11 cellular contexts compared by ENCODE assay signal in genomic region chr14:99671230-99672224, GRCh38. TPM values are rescaled to one million over a fixed set of nuclear protein-coding genes. Genes with fewer than 3 reads are reported as not detected.
DNase-seq lines count a peak whose midpoint lies in the region; ATAC-seq and TF ChIP-seq lines count a peak whose summit lies in the region.
"Had no signal": no experiment of that assay in that cellular context is flagged by ENCODE, and none has a peak within 500 bp of the region (broad histone marks: within the 10 kb centered on the region; RNA-seq: fewer than 3 reads in every experiment).

No MANE protein-coding gene starts in this region.

- TF ChIP-seq CTCF in upper lobe of right lung (IDR thresholded peaks at IDR 0.05) = no peak
- no peak for TF ChIP-seq CTCF in prostate gland (IDR thresholded peaks at IDR 0.05)
- TF ChIP-seq CTCF in tibial artery (IDR thresholded peaks at IDR 0.05) = no peak

- no peak for TF ChIP-seq POLR2A in prostate gland (IDR thresholded peaks at IDR 0.05)

- peak overlapping the region in 1 of 2 donors; percentile 25 for H3K27ac ChIP-seq in mucosa of rectum (ENCODE audit: low read depth in 2 of 2, low read length in 2 of 2)
- H3K27ac ChIP-seq in upper lobe of right lung = no peak overlapping the region
- H3K27ac ChIP-seq in prostate gland = no peak overlapping the region
- H3K27ac ChIP-seq in tibial artery = no peak overlapping the region
- H3K27ac ChIP-seq: 22Rv1 had no signal

- no peak overlapping the region for H3K9ac ChIP-seq in mucosa of rectum (ENCODE audit: low read depth in 1 of 2, low read length in 2 of 2)

- no peak for DNase-seq in T-helper 2 cell treated with Interferon-gamma antibody and Interleukin-4, amounts not matched to agents 5 μg/mL and 100 μg/mL, for 36 hours (ENCODE audit: low spot score)
- DNase-seq in T-helper 2 cell (no peak), fibroblast of peridontal ligament (ENCODE audit: extremely low read depth) (peak; percentile 39), upper lobe of right lung (peak; percentile 44), prostate gland (ENCODE audit: low spot score) (no peak), NCI-H2171 treated with DMSO at 0.1 percent for 48 hours (lab: John Stamatoyannopoulos, UW) (no peak), tibial artery (no peak)
- DNase-seq: Calu3 had no signal

- no peaks in the 10 kb centered on the region for H3K36me3 ChIP-seq in mucosa of rectum (ENCODE audit: control insufficient read depth in 2 of 2, insufficient read depth in 2 of 2, low read length in 2 of 2)
- no peaks in the 10 kb centered on the region for H3K36me3 ChIP-seq in upper lobe of right lung
- H3K36me3 ChIP-seq in prostate gland = no peaks in the 10 kb centered on the region
- H3K36me3 ChIP-seq in tibial artery = no peaks in the 10 kb centered on the region
- H3K36me3 ChIP-seq: tibial nerve had no signal

- ATAC-seq in upper lobe of right lung = no peak

- no peaks in the 10 kb centered on the region for H3K27me3 Mint-ChIP-seq in T-helper 2 cell treated with Interferon-gamma antibody and Interleukin-4, amounts not matched to agents 5 μg/mL and 100 μg/mL, for 36 hours (ENCODE audit: low read depth)

- no peaks in the 10 kb centered on the region for H3K9me3 Mint-ChIP-seq in T-helper 2 cell treated with Interferon-gamma antibody and Interleukin-4, amounts not matched to agents 5 μg/mL and 100 μg/mL, for 36 hours

- H3K27ac Mint-ChIP-seq in T-helper 2 cell treated with Interferon-gamma antibody and Interleukin-4, amounts not matched to agents 5 μg/mL and 100 μg/mL, for 36 hours = peak overlapping the region; percentile 15

- H3K4me1 ChIP-seq in mucosa of rectum (ENCODE audit: control insufficient read depth in 2 of 2, insufficient read depth in 2 of 2, low read length in 2 of 2) (peaks cover 7 to 15% of the 10 kb centered on the region in 2 donors), upper lobe of right lung (no peaks in the 10 kb centered on the region), prostate gland (replicated peaks) (no peaks in the 10 kb centered on the region), tibial artery (peaks cover 0 to 11% (median 1%) of the 10 kb centered on the region in 4 donors)

- 72% methylated on average over 20 of the region's 20 CpGs for WGBS in prostate gland

- H3K27me3 ChIP-seq in mucosa of rectum (ENCODE audit: control insufficient read depth in 2 of 2, insufficient read depth in 2 of 2, low read length in 2 of 2) = no peaks in the 10 kb centered on the region
- H3K27me3 ChIP-seq in upper lobe of right lung = no peaks in the 10 kb centered on the region
- H3K27me3 ChIP-seq in prostate gland (replicated peaks; ENCODE audit: insufficient read depth) = no peaks in the 10 kb centered on the region
- H3K27me3 ChIP-seq in tibial artery = peaks cover 0 to 28% of the 10 kb centered on the region in 2 donors
- H3K27me3 ChIP-seq: tibial nerve had no signal

- peaks cover 4% of the 10 kb centered on the region for H3K4me1 Mint-ChIP-seq in T-helper 2 cell treated with Interferon-gamma antibody and Interleukin-4, amounts not matched to agents 5 μg/mL and 100 μg/mL, for 36 hours (ENCODE audit: low read depth)

- intact Hi-C loops in upper lobe of right lung (cut with DNase I) = no loop called here
- intact Hi-C loops in prostate gland (cut with DNase I) = no loop called here
- intact Hi-C loops in tibial artery (cut with DNase I; ENCODE audit: low total_unique reads) = no loop called here

- H3K4me3 ChIP-seq in mucosa of rectum (ENCODE audit: low read length in 2 of 2) (peak overlapping the region; percentile 6 to 28), upper lobe of right lung (no peak overlapping the region), prostate gland (no peak overlapping the region), tibial artery (no peak overlapping the region)
- H3K4me3 ChIP-seq: tibial nerve had no signal

- no peaks in the 10 kb centered on the region for H3K36me3 Mint-ChIP-seq in T-helper 2 cell treated with Interferon-gamma antibody and Interleukin-4, amounts not matched to agents 5 μg/mL and 100 μg/mL, for 36 hours (ENCODE audit: low read depth)

- no peak overlapping the region for H3K4me3 Mint-ChIP-seq in T-helper 2 cell treated with Interferon-gamma antibody and Interleukin-4, amounts not matched to agents 5 μg/mL and 100 μg/mL, for 36 hours

- H3K9me3 ChIP-seq in mucosa of rectum (ENCODE audit: control insufficient read depth in 2 of 2, low read length in 2 of 2) = no peaks in the 10 kb centered on the region
- no peaks in the 10 kb centered on the region for H3K9me3 ChIP-seq in upper lobe of right lung
- H3K9me3 ChIP-seq in prostate gland = no peaks in the 10 kb centered on the region
- no peaks in the 10 kb centered on the region for H3K9me3 ChIP-seq in tibial artery
- H3K9me3 ChIP-seq: tibial nerve had no signal

RNA-seq across cellular contexts. Expression of gene CYP46A1, which starts 12.6 kb away (rescaled TPM):
- total RNA-seq in upper lobe of right lung (1.3 TPM), prostate gland (1 to 10 TPM in 1 of 2 donors, under 1 TPM in 1; 0.46 to 6.5 TPM)
- total RNA-seq: Calu3 had no signal

RNA-seq across cellular contexts. Expression of gene HHIPL1, which starts 26.6 kb away (rescaled TPM):
- total RNA-seq in upper lobe of right lung (1.6 TPM), prostate gland (1 to 10 TPM; 2.8 to 4.5 TPM)
- total RNA-seq: Calu3 had no signal

Comparison
In these comparisons a context has a peak if more than half of its experiments do, and no peak if none do; other contexts are left out.
1. DNase-seq: peak in fibroblast of peridontal ligament (single experiment) and upper lobe of right lung (single experiment); none in T-helper 2 cell treated with Interferon-gamma antibody and Interleukin-4, amounts not matched to agents 5 μg/mL and 100 μg/mL, for 36 hours (single experiment), T-helper 2 cell (0 of 5), prostate gland (single experiment), NCI-H2171 treated with DMSO at 0.1 percent for 48 hours (single experiment) and tibial artery (0 of 2).
2. H3K4me3 ChIP-seq: peak in mucosa of rectum (2 of 2); none in upper lobe of right lung (single experiment), prostate gland (0 of 2) and tibial artery (0 of 2).